In the genomic region with DNA sequence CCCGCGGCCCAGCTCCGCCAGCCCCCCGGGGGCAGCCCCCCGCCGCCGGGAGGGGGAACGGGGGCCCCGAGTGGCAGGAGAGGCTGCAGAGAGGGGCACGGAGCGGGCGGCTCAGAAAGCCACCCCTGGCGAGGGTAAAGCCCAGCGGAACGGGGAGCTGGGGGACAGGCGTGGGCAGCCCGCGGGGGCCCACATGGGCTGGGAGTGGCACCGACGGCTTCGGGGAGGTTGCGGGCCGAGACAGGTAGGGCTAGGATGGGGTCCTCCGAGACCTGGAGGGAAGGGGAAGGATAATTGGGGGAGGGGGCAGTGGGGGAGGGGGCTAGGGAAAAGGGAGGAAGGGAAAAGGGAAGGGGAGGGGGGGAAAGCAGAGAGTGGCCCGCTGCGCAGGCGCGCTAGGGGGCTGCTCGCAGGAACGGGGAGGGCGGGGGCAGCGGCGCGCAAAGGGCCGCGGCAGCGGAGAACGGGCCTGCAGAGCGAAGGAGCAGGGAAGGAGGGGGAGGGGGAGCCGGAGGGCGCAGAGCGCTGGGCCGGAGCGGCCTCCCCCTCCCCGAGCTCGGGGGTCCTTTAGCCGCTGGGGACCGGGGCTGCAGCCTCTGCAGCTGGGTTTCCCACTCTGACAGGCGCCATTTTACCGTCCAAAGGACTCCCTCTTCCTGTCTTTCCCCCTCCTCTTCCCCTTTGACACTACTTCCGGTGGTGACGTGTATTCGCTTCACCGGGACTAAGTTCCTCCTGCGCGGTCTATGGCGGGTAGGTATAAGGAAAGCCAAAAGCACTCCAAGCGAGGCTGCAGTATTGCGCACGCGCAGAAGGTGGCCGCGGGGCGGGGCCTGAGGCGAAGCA, we compare ENCODE assay signal across 1 cellular context.
TF ChIP-seq lines count a peak whose summit lies in the region.

A gene (minus strand): TSS at position 405 of the 846 bp plus-strand sequence. CDS start 438 bp downstream, outside the sequence.

TF ChIP-seq in SK-N-SH, 30 proteins besides CTCF, POLR2A, EP300 and RAD21 (continued from another document):
- TF ChIP-seq, protein P1, sequence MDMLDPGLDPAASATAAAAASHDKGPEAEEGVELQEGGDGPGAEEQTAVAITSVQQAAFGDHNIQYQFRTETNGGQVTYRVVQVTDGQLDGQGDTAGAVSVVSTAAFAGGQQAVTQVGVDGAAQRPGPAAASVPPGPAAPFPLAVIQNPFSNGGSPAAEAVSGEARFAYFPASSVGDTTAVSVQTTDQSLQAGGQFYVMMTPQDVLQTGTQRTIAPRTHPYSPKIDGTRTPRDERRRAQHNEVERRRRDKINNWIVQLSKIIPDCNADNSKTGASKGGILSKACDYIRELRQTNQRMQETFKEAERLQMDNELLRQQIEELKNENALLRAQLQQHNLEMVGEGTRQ (IDR thresholded peaks at IDR 0.05; ENCODE audit: borderline replicate concordance, low read depth, low read length), result no peak
- TF ChIP-seq GATA2 (CRISPR knock-in tag; IDR thresholded peaks at IDR 0.05) (no peak), RCOR1 (IDR thresholded peaks at IDR 0.05; ENCODE audit: low read length) (no peak), SMC3 (IDR thresholded peaks at IDR 0.05; ENCODE audit: low read depth, low read length) (no peak), NRF1 (IDR thresholded peaks at IDR 0.05; ENCODE audit: low read depth, low read length) (peak; percentile 68), FOSL2 (IDR thresholded peaks at IDR 0.05; ENCODE audit: borderline replicate concordance, low read depth) (no peak)
